Comparison of ENCODE assay signal across 2 cellular contexts in genomic region chr5:143068712-143069111, GRCh38.
TF ChIP-seq lines count a peak whose summit lies in the region.

No MANE protein-coding gene starts in this region.

TF ChIP-seq in HEK293, 187 proteins besides CTCF, POLR2A, EP300 and RAD21 (continued from another document):
- TF ChIP-seq, protein P1, sequence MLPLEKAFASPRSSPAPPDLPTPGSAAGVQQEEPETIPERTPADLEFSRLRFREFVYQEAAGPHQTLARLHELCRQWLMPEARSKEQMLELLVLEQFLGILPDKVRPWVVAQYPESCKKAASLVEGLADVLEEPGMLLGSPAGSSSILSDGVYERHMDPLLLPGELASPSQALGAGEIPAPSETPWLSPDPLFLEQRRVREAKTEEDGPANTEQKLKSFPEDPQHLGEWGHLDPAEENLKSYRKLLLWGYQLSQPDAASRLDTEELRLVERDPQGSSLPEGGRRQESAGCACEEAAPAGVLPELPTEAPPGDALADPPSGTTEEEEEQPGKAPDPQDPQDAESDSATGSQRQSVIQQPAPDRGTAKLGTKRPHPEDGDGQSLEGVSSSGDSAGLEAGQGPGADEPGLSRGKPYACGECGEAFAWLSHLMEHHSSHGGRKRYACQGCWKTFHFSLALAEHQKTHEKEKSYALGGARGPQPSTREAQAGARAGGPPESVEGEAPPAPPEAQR (tag by site-specific recombination; IDR thresholded peaks at IDR 0.05) = no peak
- TF ChIP-seq ZFHX2 (tag by site-specific recombination; conservative IDR thresholded peaks at IDR 0.05) (peak; percentile 32; the same call in 1 of the 2 replicates), ZBTB10 (tag by site-specific recombination; IDR thresholded peaks at IDR 0.05) (no peak), ZBTB20 (tag by site-specific recombination; IDR thresholded peaks at IDR 0.05) (peak; percentile 90), GFI1B (tag by site-specific recombination; IDR thresholded peaks at IDR 0.05) (no peak), BCL11A (tag by site-specific recombination; IDR thresholded peaks at IDR 0.05; ENCODE audit: low read depth) (no peak), PATZ1 (tag by site-specific recombination; IDR thresholded peaks at IDR 0.05) (no peak), ZNF701 (tag by site-specific recombination; IDR thresholded peaks at IDR 0.05) (no peak), ZFP69B (tag by site-specific recombination; IDR thresholded peaks at IDR 0.05) (0 out of 2 replicates have a peak, but pooled peaks have one; percentile 10), ZNF23 (tag by site-specific recombination; IDR thresholded peaks at IDR 0.05; ENCODE audit: borderline replicate concordance) (no peak), ZBTB21 (tag by site-specific recombination; IDR thresholded peaks at IDR 0.05) (peak; percentile 54; the same call in 1 of the 2 replicates)
- TF ChIP-seq, protein P2, sequence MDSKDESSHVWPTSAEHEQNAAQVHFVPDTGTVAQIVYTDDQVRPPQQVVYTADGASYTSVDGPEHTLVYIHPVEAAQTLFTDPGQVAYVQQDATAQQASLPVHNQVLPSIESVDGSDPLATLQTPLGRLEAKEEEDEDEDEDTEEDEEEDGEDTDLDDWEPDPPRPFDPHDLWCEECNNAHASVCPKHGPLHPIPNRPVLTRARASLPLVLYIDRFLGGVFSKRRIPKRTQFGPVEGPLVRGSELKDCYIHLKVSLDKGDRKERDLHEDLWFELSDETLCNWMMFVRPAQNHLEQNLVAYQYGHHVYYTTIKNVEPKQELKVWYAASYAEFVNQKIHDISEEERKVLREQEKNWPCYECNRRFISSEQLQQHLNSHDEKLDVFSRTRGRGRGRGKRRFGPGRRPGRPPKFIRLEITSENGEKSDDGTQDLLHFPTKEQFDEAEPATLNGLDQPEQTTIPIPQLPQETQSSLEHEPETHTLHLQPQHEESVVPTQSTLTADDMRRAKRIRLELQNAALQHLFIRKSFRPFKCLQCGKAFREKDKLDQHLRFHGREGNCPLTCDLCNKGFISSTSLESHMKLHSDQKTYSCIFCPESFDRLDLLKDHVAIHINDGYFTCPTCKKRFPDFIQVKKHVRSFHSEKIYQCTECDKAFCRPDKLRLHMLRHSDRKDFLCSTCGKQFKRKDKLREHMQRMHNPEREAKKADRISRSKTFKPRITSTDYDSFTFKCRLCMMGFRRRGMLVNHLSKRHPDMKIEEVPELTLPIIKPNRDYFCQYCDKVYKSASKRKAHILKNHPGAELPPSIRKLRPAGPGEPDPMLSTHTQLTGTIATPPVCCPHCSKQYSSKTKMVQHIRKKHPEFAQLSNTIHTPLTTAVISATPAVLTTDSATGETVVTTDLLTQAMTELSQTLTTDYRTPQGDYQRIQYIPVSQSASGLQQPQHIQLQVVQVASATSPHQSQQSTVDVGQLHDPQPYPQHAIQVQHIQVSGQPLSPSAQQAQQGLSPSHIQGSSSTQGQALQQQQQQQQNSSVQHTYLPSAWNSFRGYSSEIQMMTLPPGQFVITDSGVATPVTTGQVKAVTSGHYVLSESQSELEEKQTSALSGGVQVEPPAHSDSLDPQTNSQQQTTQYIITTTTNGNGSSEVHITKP (tag by site-specific recombination; IDR thresholded peaks at IDR 0.05) = no peak

TF ChIP-seq in SK-N-SH, 30 proteins besides CTCF, POLR2A, EP300 and RAD21 (continued from another document):
- TF ChIP-seq TAF1 (IDR thresholded peaks at IDR 0.05; ENCODE audit: borderline replicate concordance, low read depth, low read length) = no peak
- no peak for TF ChIP-seq JUND (IDR thresholded peaks at IDR 0.05)
- TF ChIP-seq, protein P3, sequence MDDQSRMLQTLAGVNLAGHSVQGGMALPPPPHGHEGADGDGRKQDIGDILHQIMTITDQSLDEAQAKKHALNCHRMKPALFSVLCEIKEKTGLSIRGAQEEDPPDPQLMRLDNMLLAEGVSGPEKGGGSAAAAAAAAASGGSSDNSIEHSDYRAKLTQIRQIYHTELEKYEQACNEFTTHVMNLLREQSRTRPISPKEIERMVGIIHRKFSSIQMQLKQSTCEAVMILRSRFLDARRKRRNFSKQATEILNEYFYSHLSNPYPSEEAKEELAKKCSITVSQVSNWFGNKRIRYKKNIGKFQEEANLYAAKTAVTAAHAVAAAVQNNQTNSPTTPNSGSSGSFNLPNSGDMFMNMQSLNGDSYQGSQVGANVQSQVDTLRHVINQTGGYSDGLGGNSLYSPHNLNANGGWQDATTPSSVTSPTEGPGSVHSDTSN (IDR thresholded peaks at IDR 0.05) = no peak
- TF ChIP-seq, protein P4, sequence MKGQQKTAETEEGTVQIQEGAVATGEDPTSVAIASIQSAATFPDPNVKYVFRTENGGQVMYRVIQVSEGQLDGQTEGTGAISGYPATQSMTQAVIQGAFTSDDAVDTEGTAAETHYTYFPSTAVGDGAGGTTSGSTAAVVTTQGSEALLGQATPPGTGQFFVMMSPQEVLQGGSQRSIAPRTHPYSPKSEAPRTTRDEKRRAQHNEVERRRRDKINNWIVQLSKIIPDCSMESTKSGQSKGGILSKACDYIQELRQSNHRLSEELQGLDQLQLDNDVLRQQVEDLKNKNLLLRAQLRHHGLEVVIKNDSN (IDR thresholded peaks at IDR 0.05; ENCODE audit: borderline replicate concordance, low read depth) = no peak
